Comparison of ENCODE assay signal across 17 cellular contexts in genomic region chr1:27513958-27514357, GRCh38. TPM values are rescaled to one million over a fixed set of nuclear protein-coding genes. Genes with fewer than 3 reads are reported as not detected.
DNase-seq lines count a peak whose midpoint lies in the region; ATAC-seq, FAIRE-seq and TF ChIP-seq lines count a peak whose summit lies in the region.
"Had no signal": no experiment of that assay in that cellular context is flagged by ENCODE, and none has a peak within 500 bp of the region (broad histone marks: within the 10 kb centered on the region; RNA-seq: fewer than 3 reads in every experiment).

No MANE protein-coding gene starts in this region.

- H3K4me1 Mint-ChIP-seq in activated CD4-positive, alpha-beta T cell treated with anti-CD3 and anti-CD28 coated beads, Interleukin-2, amount 10 ng/mL, durations not matched to agents 7 days and 5 days = peaks cover 13% of the 10 kb centered on the region
- peaks cover 19% of the 10 kb centered on the region for H3K4me1 Mint-ChIP-seq in activated CD4-positive, alpha-beta T cell treated with anti-CD3 and anti-CD28 coated beads for 36 hours
- peaks cover 33% of the 10 kb centered on the region for H3K4me1 Mint-ChIP-seq in mesothelial cell of epicardium
- peaks cover 13 to 24% (median 20%) of the 10 kb centered on the region in 4 donors for H3K4me1 Mint-ChIP-seq in naive thymus-derived CD8-positive, alpha-beta T cell

- H2BK120ac ChIP-seq in H1 (replicated peaks; ENCODE audit: low read depth, low read length) = no peak overlapping the region

- TF ChIP-seq CTCF in H1 (IDR thresholded peaks at IDR 0.05; ENCODE audit: control extremely low read depth in 1 of 3, insufficient read depth in 1 of 3, low read depth in 1 of 3, low read length in 3 of 3) = no peak
- no peak for TF ChIP-seq CTCF in mesothelial cell of epicardium (IDR thresholded peaks at IDR 0.05; ENCODE audit: unreplicated experiment)
- TF ChIP-seq CTCF in upper lobe of left lung (IDR thresholded peaks at IDR 0.05) = no peak

- H3K23me2 ChIP-seq in H1 (ENCODE audit: low read depth, low read length) = no peaks in the 10 kb centered on the region

- H3K27ac Mint-ChIP-seq in activated CD4-positive, alpha-beta T cell treated with anti-CD3 and anti-CD28 coated beads, Interleukin-2, amount 10 ng/mL, durations not matched to agents 7 days and 5 days = peak overlapping the region; percentile 31
- no peak overlapping the region for H3K27ac Mint-ChIP-seq in activated CD4-positive, alpha-beta T cell treated with anti-CD3 and anti-CD28 coated beads for 36 hours
- peak overlapping the region; percentile 56 for H3K27ac Mint-ChIP-seq in mesothelial cell of epicardium
- peak overlapping the region in 1 of 10 donors; percentile 34 for H3K27ac Mint-ChIP-seq in naive thymus-derived CD8-positive, alpha-beta T cell
- H3K27ac Mint-ChIP-seq: activated CD4-positive, alpha-beta memory T cell treated with anti-CD3 and anti-CD28 coated beads, Interleukin-2, amount 10 ng/mL, durations not matched to agents 7 days and 5 days; natural killer cell treated with Interleukin-12 subunit alpha and Interleukin-12 subunit beta and Interleukin-15 and Interleukin-18, amount 100 ng/mL, for 72 hours had no signal

- H2AK5ac ChIP-seq in H1 (ENCODE audit: low read depth, low read length) = no peak overlapping the region

- H3K4me3 ChIP-seq in H1 (ENCODE audit: extremely low read depth in 1 of 4, insufficient read depth in 2 of 4, low read depth in 3 of 4, low read length in 4 of 4) (no peak overlapping the region), upper lobe of left lung (no peak overlapping the region)
- H3K4me3 ChIP-seq: A549, Peyer's patch had no signal

- H4K8ac ChIP-seq in H1 (ENCODE audit: extremely low read depth, insufficient read depth, low read length) = no peak overlapping the region

- whole genome bisulfite sequencing in H1 (ENCODE audit: extremely low coverage in 1 of 2, insufficient coverage in 1 of 2, insufficient read length in 1 of 2, insufficient replicate concordance in 2 of 2, low coverage in 1 of 2, low lambda C conversion rate in 2 of 2, missing lambda C conversion rate in 1 of 2), 2 experiments = 74% methylated on average over 7 of the region's 7 CpGs; no CpG with 5 or more reads in 1 of the 2 experiments
- WGBS in upper lobe of left lung, 2 donors = 30 to 40% methylated on average over 2 to 6 of the region's 7 CpGs

- H4K5ac ChIP-seq in H1 (ENCODE audit: insufficient read length, low read depth, low read length) = no peak overlapping the region

- H3K36me3 ChIP-seq in H1 (ENCODE audit: control insufficient read depth in 2 of 4, insufficient read depth in 4 of 4, low read length in 3 of 4) (no peaks in the 10 kb centered on the region), upper lobe of left lung (no peaks in the 10 kb centered on the region)
- H3K36me3 ChIP-seq: Peyer's patch had no signal

- H3K27me3 ChIP-seq in H1 (replicated peaks in 1 of 4; ENCODE audit: control insufficient read depth in 3 of 4, extremely low read depth in 1 of 4, insufficient read depth in 3 of 4, low read length in 3 of 4) (no peaks in the 10 kb centered on the region), upper lobe of left lung (no peaks in the 10 kb centered on the region)
- H3K27me3 ChIP-seq: Peyer's patch had no signal

- no peak overlapping the region for H3K23ac ChIP-seq in H1 (ENCODE audit: insufficient read length)

- H3K4me1 ChIP-seq in H1 (replicated peaks in 1 of 4; ENCODE audit: control insufficient read depth in 3 of 4, insufficient read depth in 4 of 4, low read length in 3 of 4) = peaks cover 0 to 11% (median 5%) of the 10 kb centered on the region in 4 experiments; a peak in 6 of 7 replicates
- peaks cover 11 to 15% (median 12%) of the 10 kb centered on the region in 4 donors for H3K4me1 ChIP-seq in upper lobe of left lung
- H3K4me1 ChIP-seq: A549 had no signal

- no peak overlapping the region for H2BK20ac ChIP-seq in H1 (ENCODE audit: low read length)

- H3K4ac ChIP-seq in H1 (replicated peaks; ENCODE audit: insufficient read length, low read depth, low read length) = no peak overlapping the region

- no peak for DNase-seq in activated CD4-positive, alpha-beta T cell treated with anti-CD3 and anti-CD28 coated beads, Interleukin-2, amount 10 ng/mL, durations not matched to agents 7 days and 5 days
- DNase-seq in activated CD4-positive, alpha-beta T cell treated with anti-CD3 and anti-CD28 coated beads for 36 hours = no peak
- DNase-seq in H1 (ENCODE audit: low read depth in 1 of 2, low spot score in 2 of 2) = no peak
- no peak for DNase-seq in mesothelial cell of epicardium (ENCODE audit: low spot score in 2 of 2, unreplicated experiment in 2 of 2)
- DNase-seq in upper lobe of left lung = peak in 1 of 2 donors; percentile 64
- no peak for DNase-seq in T-helper 2 cell
- DNase-seq in naive thymus-derived CD8-positive, alpha-beta T cell = no peak
- DNase-seq: activated CD4-positive, alpha-beta memory T cell treated with anti-CD3 and anti-CD28 coated beads, Interleukin-2, amount 10 ng/mL, durations not matched to agents 7 days and 5 days; activated effector memory CD4-positive, alpha-beta T cell treated with anti-CD3 and anti-CD28 coated beads, Interleukin-2, amount 50 U/mL, for 16 hours; central memory CD4-positive, alpha-beta T cell; NCI-H1417 treated with DMSO at 0.1 percent for 48 hours; NCI-H446 treated with DMSO at 0.1 percent for 48 hours; Peyer's patch; T1000 had no signal

- H3K27ac ChIP-seq in H1 (ENCODE audit: low read depth, low read length) = no peak overlapping the region
- peak overlapping the region; percentile 24 to 64 (median 38) for H3K27ac ChIP-seq in upper lobe of left lung
- H3K27ac ChIP-seq: A549 had no signal

- no peak overlapping the region for H2BK15ac ChIP-seq in H1 (ENCODE audit: low read length)

- H3K4me2 ChIP-seq in H1 (ENCODE audit: insufficient read depth in 1 of 2, low read depth in 2 of 2, low read length in 2 of 2) = no peak overlapping the region
- H3K4me2 ChIP-seq: A549 had no signal

- H2BK5ac ChIP-seq in H1 (ENCODE audit: low read depth, low read length) = 0 out of 2 replicates have a peak overlapping the region, but pooled peaks have one; percentile 54

- H3K4me3 Mint-ChIP-seq in activated CD4-positive, alpha-beta T cell treated with anti-CD3 and anti-CD28 coated beads, Interleukin-2, amount 10 ng/mL, durations not matched to agents 7 days and 5 days = no peak overlapping the region
- no peak overlapping the region for H3K4me3 Mint-ChIP-seq in activated CD4-positive, alpha-beta T cell treated with anti-CD3 and anti-CD28 coated beads for 36 hours
- H3K4me3 Mint-ChIP-seq in mesothelial cell of epicardium = no peak overlapping the region
- H3K4me3 Mint-ChIP-seq in naive thymus-derived CD8-positive, alpha-beta T cell = no peak overlapping the region
- H3K4me3 Mint-ChIP-seq: activated CD4-positive, alpha-beta memory T cell treated with anti-CD3 and anti-CD28 coated beads, Interleukin-2, amount 10 ng/mL, durations not matched to agents 7 days and 5 days; natural killer cell treated with Interleukin-12 subunit alpha and Interleukin-12 subunit beta and Interleukin-15 and Interleukin-18, amount 100 ng/mL, for 72 hours had no signal

- POLR2A ChIA-PET in activated CD4-positive, alpha-beta T cell treated with anti-CD3 and anti-CD28 coated beads, Interleukin-2, amount 10 ng/mL, durations not matched to agents 7 days and 5 days (lab: Charles Lee) = no interaction called here
- POLR2A ChIA-PET in activated CD4-positive, alpha-beta T cell treated with anti-CD3 and anti-CD28 coated beads for 36 hours (lab: Charles Lee) = interaction anchor here (0.6 kb wide), 1 partner anchor 206 kb away, joined by 4 read pairs; no protein-coding TSS in a partner anchor
- POLR2A ChIA-PET in H1 (lab: Charles Lee; ENCODE audit: partially characterized antibody) = interaction anchor here (1.2 to 1.5 kb wide), 3 partner anchors 8 to 24 kb away, joined by 3 to 5 read pairs (median 3); partner anchors contain the start of gene WASF2
- POLR2A ChIA-PET in naive thymus-derived CD8-positive, alpha-beta T cell (lab: Charles Lee) = no interaction called here

- no peak for FAIRE-seq in H1 (lab: Jason Lieb, UNC)
- FAIRE-seq: A549 had no signal

- no peak overlapping the region for H3K14ac ChIP-seq in H1 (ENCODE audit: insufficient read length)

- no peaks in the 10 kb centered on the region for H3K79me2 ChIP-seq in H1 (ENCODE audit: control insufficient read depth in 1 of 2, insufficient read depth in 2 of 2, low read length in 2 of 2)

- TF ChIP-seq POLR2A in H1 (IDR thresholded peaks at IDR 0.05; ENCODE audit: control extremely low read depth in 1 of 2, low read depth in 2 of 2, low read length in 2 of 2) (no peak), upper lobe of left lung (IDR thresholded peaks at IDR 0.05) (no peak)

- H3K9me3 Mint-ChIP-seq in activated CD4-positive, alpha-beta T cell treated with anti-CD3 and anti-CD28 coated beads, Interleukin-2, amount 10 ng/mL, durations not matched to agents 7 days and 5 days = no peaks in the 10 kb centered on the region
- H3K9me3 Mint-ChIP-seq in activated CD4-positive, alpha-beta T cell treated with anti-CD3 and anti-CD28 coated beads for 36 hours (ENCODE audit: low read depth) = no peaks in the 10 kb centered on the region
- no peaks in the 10 kb centered on the region for H3K9me3 Mint-ChIP-seq in mesothelial cell of epicardium
- no peaks in the 10 kb centered on the region for H3K9me3 Mint-ChIP-seq in naive thymus-derived CD8-positive, alpha-beta T cell
- H3K9me3 Mint-ChIP-seq: activated CD4-positive, alpha-beta memory T cell treated with anti-CD3 and anti-CD28 coated beads, Interleukin-2, amount 10 ng/mL, durations not matched to agents 7 days and 5 days; natural killer cell treated with Interleukin-12 subunit alpha and Interleukin-12 subunit beta and Interleukin-15 and Interleukin-18, amount 100 ng/mL, for 72 hours had no signal

- no peak overlapping the region; the same call in 1 of the 2 replicates for H3K18ac ChIP-seq in H1 (ENCODE audit: extremely low read depth, low read length)

- peak overlapping the region; percentile 2 for H4K91ac ChIP-seq in H1 (replicated peaks; ENCODE audit: insufficient read length, low read length)

- TF ChIP-seq RAD21 in H1 (IDR thresholded peaks at IDR 0.05 in 1 of 2, conservative IDR thresholded peaks at IDR 0.05 in 1 of 2; ENCODE audit: low read depth in 2 of 2, low read length in 2 of 2) = no peak

- TF ChIP-seq EP300 in H1 (IDR thresholded peaks at IDR 0.05; ENCODE audit: borderline replicate concordance in 1 of 2, low read depth in 2 of 2, low read length in 2 of 2) (no peak), upper lobe of left lung (IDR thresholded peaks at IDR 0.05) (no peak)

- no peak overlapping the region for H3K56ac ChIP-seq in H1 (replicated peaks; ENCODE audit: insufficient read length, low read depth, low read length)

- H4K20me1 ChIP-seq in H1 (replicated peaks in 1 of 2; ENCODE audit: control insufficient read depth in 1 of 2, insufficient read depth in 2 of 2, low read length in 2 of 2) = no peaks in the 10 kb centered on the region

- ATAC-seq in activated CD4-positive, alpha-beta T cell treated with anti-CD3 and anti-CD28 coated beads for 36 hours = no peak
- ATAC-seq in upper lobe of left lung (ENCODE audit: low FRiP score in 2 of 2) (peak; percentile 30 to 71), HG02642 (IDR thresholded peaks at IDR 0.05; ENCODE audit: poor library complexity, unreplicated experiment) (no peak)
- ATAC-seq in naive thymus-derived CD8-positive, alpha-beta T cell = no peak
- ATAC-seq: A549; natural killer cell treated with Interleukin-12 subunit alpha and Interleukin-12 subunit beta and Interleukin-15 and Interleukin-18, amount 100 ng/mL, for 72 hours had no signal

- CTCF ChIA-PET in activated CD4-positive, alpha-beta T cell treated with anti-CD3 and anti-CD28 coated beads, Interleukin-2, amount 10 ng/mL, durations not matched to agents 7 days and 5 days (lab: Charles Lee) = interaction anchor here (0.7 to 1.9 kb wide), 3 partner anchors 9 to 12 kb away, joined by 3 to 5 read pairs (median 3); no protein-coding TSS in a partner anchor
- CTCF ChIA-PET in activated CD4-positive, alpha-beta T cell treated with anti-CD3 and anti-CD28 coated beads for 36 hours (lab: Charles Lee) = interaction anchor here (0.6 to 0.8 kb wide), 2 partner anchors 15 to 32 kb away, joined by 3 read pairs; no protein-coding TSS in a partner anchor
- CTCF ChIA-PET in H1 (lab: Charles Lee; ENCODE audit: partially characterized antibody) = interaction anchor here (1.0 to 3.4 kb wide), 5 partner anchors 12 to 92 kb away, joined by 3 to 18 read pairs (median 4); no protein-coding TSS in a partner anchor

- H2AFZ ChIP-seq in H1 (ENCODE audit: low read length) = no peak overlapping the region; the same call in 1 of the 2 replicates

- peak overlapping the region; percentile 60; the same call in 1 of the 2 replicates for H2BK12ac ChIP-seq in H1 (ENCODE audit: low read depth, low read length)

- no peaks in the 10 kb centered on the region for H3K27me3 Mint-ChIP-seq in activated CD4-positive, alpha-beta T cell treated with anti-CD3 and anti-CD28 coated beads, Interleukin-2, amount 10 ng/mL, durations not matched to agents 7 days and 5 days
- H3K27me3 Mint-ChIP-seq in activated CD4-positive, alpha-beta T cell treated with anti-CD3 and anti-CD28 coated beads for 36 hours = no peaks in the 10 kb centered on the region
- H3K27me3 Mint-ChIP-seq in mesothelial cell of epicardium (ENCODE audit: low read depth) = no peaks in the 10 kb centered on the region
- no peaks in the 10 kb centered on the region for H3K27me3 Mint-ChIP-seq in naive thymus-derived CD8-positive, alpha-beta T cell
- H3K27me3 Mint-ChIP-seq: activated CD4-positive, alpha-beta memory T cell treated with anti-CD3 and anti-CD28 coated beads, Interleukin-2, amount 10 ng/mL, durations not matched to agents 7 days and 5 days had no signal

- H3K79me1 ChIP-seq in H1 (ENCODE audit: low read depth, low read length) = no peaks in the 10 kb centered on the region

- H3K36me3 Mint-ChIP-seq in activated CD4-positive, alpha-beta T cell treated with anti-CD3 and anti-CD28 coated beads, Interleukin-2, amount 10 ng/mL, durations not matched to agents 7 days and 5 days (ENCODE audit: low read depth) = no peaks in the 10 kb centered on the region
- no peaks in the 10 kb centered on the region for H3K36me3 Mint-ChIP-seq in activated CD4-positive, alpha-beta T cell treated with anti-CD3 and anti-CD28 coated beads for 36 hours (ENCODE audit: low read depth)
- H3K36me3 Mint-ChIP-seq in mesothelial cell of epicardium = no peaks in the 10 kb centered on the region
- no peaks in the 10 kb centered on the region for H3K36me3 Mint-ChIP-seq in naive thymus-derived CD8-positive, alpha-beta T cell
- H3K36me3 Mint-ChIP-seq: natural killer cell treated with Interleukin-12 subunit alpha and Interleukin-12 subunit beta and Interleukin-15 and Interleukin-18, amount 100 ng/mL, for 72 hours had no signal

- no peaks in the 10 kb centered on the region for H3K9me3 ChIP-seq in H1 (ENCODE audit: insufficient read depth in 2 of 2, low read depth in 1 of 2, low read length in 1 of 2)
- H3K9me3 ChIP-seq in upper lobe of left lung = no peaks in the 10 kb centered on the region
- H3K9me3 ChIP-seq: A549, Peyer's patch had no signal

- H3K9ac ChIP-seq in H1 (replicated peaks in 1 of 4; ENCODE audit: extremely low read depth in 1 of 4, low read depth in 3 of 4, low read length in 3 of 4) = no peak overlapping the region

- intact Hi-C loops in activated CD4-positive, alpha-beta T cell treated with anti-CD3 and anti-CD28 coated beads for 36 hours (cut with DNase I, micrococcal nuclease) = no loop called here

RNA-seq across cellular contexts. Expression of gene WASF2, which starts 24.0 kb away (rescaled TPM):
- 100 to 1,000 TPM; 137 to 143 TPM for total RNA-seq in activated CD4-positive, alpha-beta T cell treated with anti-CD3 and anti-CD28 coated beads, Interleukin-2, amount 10 ng/mL, durations not matched to agents 7 days and 5 days
- total RNA-seq in activated CD4-positive, alpha-beta T cell treated with anti-CD3 and anti-CD28 coated beads for 36 hours = 100 to 1,000 TPM; 104 to 132 TPM
- total RNA-seq in H1 (2021; fragmentation: NEBNext Ultra II Directional; extraction: Animal tissue kit (Norgen Biotek cat#: 25700)) = 78.9 and 86.6 TPM in 2 replicates
- polyA plus RNA-seq in H1 (2011; rRNA removed) = 32.1 and 44.3 TPM in 2 replicates
- 26.2 TPM for polyA plus RNA-seq in H1 (2011; cell fraction: cytosol; rRNA removed)
- 60.6 TPM for polyA plus RNA-seq in H1 (2011; cell fraction: nucleus; rRNA removed)
- polyA plus RNA-seq in H1 (2012, experiment 1 of 2) = 42.0 to 51.1 TPM (median 44.6 TPM) in 4 replicates
- 36.9 TPM for polyA plus RNA-seq in H1 (2012, experiment 2 of 2)
- 43.5 TPM for polyA plus RNA-seq in H1 (2013, experiment 1 of 2)
- 43.4 TPM for polyA plus RNA-seq in H1 (2013, experiment 2 of 2)
- 32.2 and 35.0 TPM in 2 replicates for polyA minus RNA-seq in H1 (2011; rRNA and poly(A)+ RNA removed)
- 28.4 TPM for polyA minus RNA-seq in H1 (2011; cell fraction: cytosol; rRNA and poly(A)+ RNA removed)
- polyA minus RNA-seq in H1 (2011; cell fraction: nucleus; rRNA and poly(A)+ RNA removed) = 26.5 TPM
- total RNA-seq in mesothelial cell of epicardium (97.8 to 102 TPM (median 99.3 TPM) in 3 replicates), upper lobe of left lung (100 to 1,000 TPM in 2 of 6 donors, 10 to 100 TPM in 4; 53.4 to 158 (median 62.2) TPM)
- 100 to 1,000 TPM; 183 to 185 TPM for total RNA-seq in naive thymus-derived CD8-positive, alpha-beta T cell
- polyA plus RNA-seq in naive thymus-derived CD8-positive, alpha-beta T cell = 10 to 100 TPM; 54.8 to 68.9 (median 68.5) TPM

Comparison
In these comparisons a context has a peak if more than half of its experiments do, and no peak if none do; other contexts are left out.
1. POLR2A ChIA-PET loops: an anchor here in activated CD4-positive, alpha-beta T cell treated with anti-CD3 and anti-CD28 coated beads for 36 hours (0.6 kb wide) and H1 (1.2 to 1.5 kb wide); none called in activated CD4-positive, alpha-beta T cell treated with anti-CD3 and anti-CD28 coated beads, Interleukin-2, amount 10 ng/mL, durations not matched to agents 7 days and 5 days and naive thymus-derived CD8-positive, alpha-beta T cell.
2. ATAC-seq: peak in upper lobe of left lung (2 of 2); none in activated CD4-positive, alpha-beta T cell treated with anti-CD3 and anti-CD28 coated beads for 36 hours (single experiment), HG02642 (single experiment) and naive thymus-derived CD8-positive, alpha-beta T cell (0 of 2).